ENCODE assay signal across 8 cellular contexts in the genomic region with DNA sequence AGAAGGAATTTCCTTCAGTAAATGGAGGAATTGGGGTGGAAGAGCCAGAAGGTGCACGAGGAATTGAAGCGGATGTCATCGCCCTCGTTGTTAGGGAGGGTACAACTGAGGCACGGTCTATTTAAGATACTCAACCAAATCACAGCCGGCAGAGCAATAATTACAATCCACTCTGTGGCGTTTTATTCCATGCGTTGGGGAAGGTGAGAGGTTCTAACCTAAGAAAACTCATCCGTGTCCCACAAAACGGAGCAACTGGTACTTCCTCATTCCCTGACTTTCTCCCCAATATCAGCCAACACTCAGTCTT. TPM values are rescaled to one million over a fixed set of nuclear protein-coding genes. Genes with fewer than 3 reads are reported as not detected.
A peak's percentile ranks its signal among the peaks of the same experiment; 100 is the strongest.
DNase-seq lines count a peak whose midpoint lies in the region; ATAC-seq, FAIRE-seq and TF ChIP-seq lines count a peak whose summit lies in the region.

No MANE protein-coding gene starts in this region.

- H3K27ac ChIP-seq in astrocyte (ENCODE audit: low read depth, low read length) (no peak overlapping the region), tibial nerve (peak overlapping the region; percentile 68 to 94 (median 70))

- FAIRE-seq in astrocyte (lab: Jason Lieb, UNC): no peak

- H3K4me1 Mint-ChIP-seq in activated T-cell treated with anti-CD3 and anti-CD28 coated beads, Interleukin-2, amount 50 U/mL, for 4 hours (ENCODE audit: low read depth): peaks cover 18% of the 10 kb centered on the region
- peaks cover 27% of the 10 kb centered on the region for H3K4me1 Mint-ChIP-seq in astrocyte (ENCODE audit: low read depth, unreplicated experiment)

- H2AFZ ChIP-seq in astrocyte (ENCODE audit: low read depth, low read length): peak overlapping the region; percentile 88

- TF ChIP-seq POLR2A in lower leg skin (IDR thresholded peaks at IDR 0.05): no peak
- TF ChIP-seq POLR2A in tibial nerve (IDR thresholded peaks at IDR 0.05): no peak

- H3K27me3 Mint-ChIP-seq in activated T-cell treated with anti-CD3 and anti-CD28 coated beads, Interleukin-2, amount 50 U/mL, for 4 hours (ENCODE audit: low read depth): peaks cover 39% of the 10 kb centered on the region
- peaks cover 29% of the 10 kb centered on the region for H3K27me3 Mint-ChIP-seq in astrocyte (ENCODE audit: low read depth, unreplicated experiment)

- H3K36me3 Mint-ChIP-seq in activated T-cell treated with anti-CD3 and anti-CD28 coated beads, Interleukin-2, amount 50 U/mL, for 4 hours (ENCODE audit: insufficient read depth): no peaks in the 10 kb centered on the region
- H3K36me3 Mint-ChIP-seq in astrocyte (ENCODE audit: low read depth, unreplicated experiment): no peaks in the 10 kb centered on the region

- intact Hi-C loops in lower leg skin (cut with DNase I; ENCODE audit: low total_unique reads): loop anchor here (5.0 to 10.0 kb wide), 2 partner anchors 146 to 322 kb away; no protein-coding TSS in a partner anchor

- H3K4me3 Mint-ChIP-seq in activated T-cell treated with anti-CD3 and anti-CD28 coated beads, Interleukin-2, amount 50 U/mL, for 4 hours: peak overlapping the region; percentile 84
- H3K4me3 Mint-ChIP-seq in astrocyte (ENCODE audit: unreplicated experiment): peak overlapping the region; percentile 78

- H3K9me3 Mint-ChIP-seq in activated T-cell treated with anti-CD3 and anti-CD28 coated beads, Interleukin-2, amount 50 U/mL, for 4 hours: no peaks in the 10 kb centered on the region
- H3K9me3 Mint-ChIP-seq in astrocyte (ENCODE audit: unreplicated experiment): peaks cover 9% of the 10 kb centered on the region

- ATAC-seq in activated T-cell treated with anti-CD3 and anti-CD28 coated beads, Interleukin-2, amount 50 U/mL, for 4 hours: no peak
- ATAC-seq in omental fat pad (ENCODE audit: low FRiP score): no peak
- no peak for ATAC-seq in HG02970 (IDR thresholded peaks at IDR 0.05; ENCODE audit: low FRiP score, unreplicated experiment)

- H3K9me3 ChIP-seq in astrocyte (ENCODE audit: insufficient read depth, low read depth, low read length) (peaks cover 10% of the 10 kb centered on the region), tibial nerve (peaks cover 0 to 11% (median 0%) of the 10 kb centered on the region in 4 donors)

- no peak for TF ChIP-seq EP300 in tibial nerve (IDR thresholded peaks at IDR 0.05)

- H3K9ac ChIP-seq in astrocyte (ENCODE audit: low read length): peak overlapping the region; percentile 72

- H3K27ac Mint-ChIP-seq in astrocyte (ENCODE audit: unreplicated experiment): no peak overlapping the region

- H3K27me3 ChIP-seq in astrocyte (ENCODE audit: insufficient read depth, low read length) (peaks cover 28% of the 10 kb centered on the region), tibial nerve (no peaks in the 10 kb centered on the region)

- H3K4me3 ChIP-seq in astrocyte (ENCODE audit: insufficient read depth, low read depth, low read length) (peak overlapping the region; percentile 61), lower leg skin (ENCODE audit: low read depth, poor library complexity, severe bottlenecking) (peak overlapping the region; percentile 18), tibial nerve (peak overlapping the region; percentile 25 to 94 (median 80))

- WGBS in lower leg skin, 2 donors: 38 to 40% methylated on average over 10 of the region's 10 CpGs
- WGBS in tibial nerve, 2 donors: 44 to 47% methylated on average over 10 of the region's 10 CpGs

- peaks cover 34% of the 10 kb centered on the region for H3K79me2 ChIP-seq in astrocyte (ENCODE audit: insufficient read depth, low read length)

- TF ChIP-seq CTCF in astrocyte (IDR thresholded peaks at IDR 0.05; ENCODE audit: insufficient read depth, low read depth, low read length) (no peak), lower leg skin (IDR thresholded peaks at IDR 0.05) (no peak), tibial nerve (IDR thresholded peaks at IDR 0.05) (peak in 1 of 5 experiments; percentile 1), omental fat pad (IDR thresholded peaks at IDR 0.05) (no peak)

- peaks cover 18% of the 10 kb centered on the region for H3K36me3 ChIP-seq in astrocyte (ENCODE audit: insufficient read depth, low read length)
- H3K36me3 ChIP-seq in tibial nerve: peaks cover 0 to 2% (median 0%) of the 10 kb centered on the region in 3 donors

- H3K4me2 ChIP-seq in astrocyte (ENCODE audit: low read length): peak overlapping the region; percentile 85

- peaks cover 31% of the 10 kb centered on the region for H4K20me1 ChIP-seq in astrocyte (ENCODE audit: insufficient read depth, low read length)

- H3K4me1 ChIP-seq in astrocyte (ENCODE audit: insufficient read depth, low read length): peaks cover 19% of the 10 kb centered on the region
- H3K4me1 ChIP-seq in tibial nerve: peaks cover 0 to 23% (median 10%) of the 10 kb centered on the region in 4 donors

- DNase-seq in activated T-cell treated with anti-CD3 and anti-CD28 coated beads, Interleukin-2, amount 50 U/mL, for 4 hours: no peak
- no peak for DNase-seq in activated T-cell treated with anti-CD3 and anti-CD28 coated beads, Interleukin-2, amount 50 U/mL, for 48 hours
- no peak for DNase-seq in astrocyte (ENCODE audit: low read depth)
- no peak for DNase-seq in lower leg skin (ENCODE audit: low spot score in 2 of 2)
- no peak for DNase-seq in tibial nerve (ENCODE audit: low spot score in 2 of 2)
- DNase-seq in AG20443 (ENCODE audit: low spot score): no peak
- DNase-seq in omental fat pad (ENCODE audit: low spot score): no peak

RNA-seq across cellular contexts. Expression of gene RRBP1, which starts 0.8 kb away (rescaled TPM):
- total RNA-seq in activated T-cell treated with anti-CD3 and anti-CD28 coated beads, Interleukin-2, amount 50 U/mL, for 4 hours: 10 to 100 TPM; 25.5 to 32.3 (median 27.0) TPM
- total RNA-seq in astrocyte: 347 and 392 TPM in 2 replicates
- total RNA-seq in lower leg skin: 10 to 100 TPM; 33.7 to 57.7 (median 43.2) TPM
- 100 to 1,000 TPM in 1 of 4 donors, 10 to 100 TPM in 3; 76.5 to 162 (median 83.9) TPM for total RNA-seq in tibial nerve
- total RNA-seq in omental fat pad: 100 to 1,000 TPM in 1 of 4 donors, 10 to 100 TPM in 3; 67.9 to 142 (median 87.2) TPM

RNA-seq across cellular contexts. Expression of gene BANF2, which starts 16.9 kb away (rescaled TPM):
- not detected for total RNA-seq in activated T-cell treated with anti-CD3 and anti-CD28 coated beads, Interleukin-2, amount 50 U/mL, for 4 hours
- not detected in 2 replicates for total RNA-seq in astrocyte
- total RNA-seq in lower leg skin: not detected
- total RNA-seq in tibial nerve: not detected
- not detected for total RNA-seq in omental fat pad

Comparison
In these comparisons a context has a peak if more than half of its experiments do, and no peak if none do; other contexts are left out.
1. H3K4me3 ChIP-seq: peak in every context shown above with its lines; median percentile 80 in tibial nerve; 61 in astrocyte; 18 in lower leg skin.